34 cellular contexts compared by ENCODE assay signal in genomic region chr19:2735374-2735773, GRCh38. TPM values are rescaled to one million over a fixed set of nuclear protein-coding genes. Genes with fewer than 3 reads are reported as not detected.
"Had no signal": no experiment of that assay in that cellular context is flagged by ENCODE, and none has a peak within 500 bp of the region (broad histone marks: within the 10 kb centered on the region; RNA-seq: fewer than 3 reads in every experiment).

No MANE protein-coding gene starts in this region.

- H3K27ac ChIP-seq: ascending aorta, breast epithelium, cardiac muscle cell, coronary artery, esophagus muscularis mucosa, foreskin keratinocyte, gastrocnemius medialis, heart left ventricle had no signal

- ATAC-seq: activated CD4-positive, alpha-beta T cell treated with anti-CD3 and anti-CD28 coated beads for 36 hours; activated CD8-positive, alpha-beta T cell treated with anti-CD3 and anti-CD28 coated beads, Interleukin-2, amount 10 ng/mL, durations not matched to agents 7 days and 5 days; activated naive CD4-positive, alpha-beta T cell treated with anti-CD3 and anti-CD28 coated beads, Interleukin-2, amount 50 U/mL, for 72 hours; activated T-cell treated with anti-CD3 and anti-CD28 coated beads, Interleukin-2, amount 50 U/mL, for 72 hours; foreskin keratinocyte; gastrocnemius medialis; heart left ventricle had no signal

- H3K27me3 Mint-ChIP-seq: activated CD4-positive, alpha-beta T cell treated with anti-CD3 and anti-CD28 coated beads, Interleukin-2, amount 10 ng/mL, durations not matched to agents 24 days and 14 days; brain; dendritic cell treated with granulocyte-macrophage colony-stimulating factor and Interleukin-4, amounts not matched to agents 40 ng/mL and 50 ng/mL, for 4 days had no signal

- H3K9me3 ChIP-seq: ascending aorta, breast epithelium, esophagus muscularis mucosa, gastrocnemius medialis had no signal

- DNase-seq: activated CD4-positive, alpha-beta memory T cell treated with anti-CD3 and anti-CD28 coated beads for 36 hours; activated CD4-positive, alpha-beta T cell treated with anti-CD3 and anti-CD28 coated beads for 36 hours; activated CD4-positive, alpha-beta T cell treated with anti-CD3 and anti-CD28 coated beads, Interleukin-2, amount 10 ng/mL, durations not matched to agents 24 days and 14 days; activated CD4-positive, CD25-positive, alpha-beta regulatory T cell; activated CD4-positive, CD25-positive, alpha-beta regulatory T cell treated with anti-CD3 and anti-CD28 coated beads, Interleukin-2, amount 50 U/mL, for 72 hours; activated CD8-positive, alpha-beta memory T cell treated with anti-CD3 and anti-CD28 coated beads, Interleukin-2, amount 50 U/mL, for 48 hours; activated CD8-positive, alpha-beta T cell treated with anti-CD3 and anti-CD28 coated beads, Interleukin-2, amount 10 ng/mL, durations not matched to agents 7 days and 5 days; activated gamma-delta T cell; activated naive CD4-positive, alpha-beta T cell; activated naive CD4-positive, alpha-beta T cell treated with anti-CD3 and anti-CD28 coated beads, Interleukin-2, amount 10 ng/mL, durations not matched to agents 7 days and 5 days; activated naive CD8-positive, alpha-beta T cell treated with anti-CD3 and anti-CD28 coated beads, Interleukin-2, amount 10 ng/mL, durations not matched to agents 7 days and 5 days; activated T-cell treated with anti-CD3 and anti-CD28 coated beads for 4 hours; activated T-cell treated with anti-CD3 and anti-CD28 coated beads, Interleukin-2, amount 50 U/mL, for 24 hours; activated T-cell treated with anti-CD3 and anti-CD28 coated beads, Interleukin-2, amount 50 U/mL, for 72 hours; central memory CD4-positive, alpha-beta T cell; cerebellar nuclear complex; dorsolateral prefrontal cortex; effector memory CD4-positive, alpha-beta T cell; endodermal cell; erythroblast; foreskin keratinocyte; gastrocnemius medialis; glutamatergic neuron; heart left ventricle; T-helper 2 cell had no signal

- H3K4me3 ChIP-seq: ascending aorta, breast epithelium, cardiac muscle cell, coronary artery, dorsolateral prefrontal cortex, esophagus muscularis mucosa, gastrocnemius medialis, heart left ventricle had no signal

- H3K27me3 ChIP-seq: ascending aorta, breast epithelium, cardiac muscle cell, dorsolateral prefrontal cortex, esophagus muscularis mucosa, foreskin keratinocyte, gastrocnemius medialis, heart left ventricle had no signal

- H3K27ac Mint-ChIP-seq: activated CD4-positive, alpha-beta memory T cell treated with anti-CD3 and anti-CD28 coated beads for 36 hours; activated CD4-positive, alpha-beta T cell treated with anti-CD3 and anti-CD28 coated beads for 36 hours; activated CD4-positive, alpha-beta T cell treated with anti-CD3 and anti-CD28 coated beads, Interleukin-2, amount 10 ng/mL, durations not matched to agents 24 days and 14 days; activated CD8-positive, alpha-beta T cell treated with anti-CD3 and anti-CD28 coated beads, Interleukin-2, amount 10 ng/mL, durations not matched to agents 7 days and 5 days; activated naive CD4-positive, alpha-beta T cell treated with anti-CD3 and anti-CD28 coated beads, Interleukin-2, amount 10 ng/mL, durations not matched to agents 7 days and 5 days; activated naive CD4-positive, alpha-beta T cell treated with anti-CD3 and anti-CD28 coated beads, Interleukin-2, amount 50 U/mL, for 72 hours; activated naive CD8-positive, alpha-beta T cell treated with anti-CD3 and anti-CD28 coated beads, Interleukin-2, amount 10 ng/mL, durations not matched to agents 7 days and 5 days; activated T-cell treated with anti-CD3 and anti-CD28 coated beads, Interleukin-2, amount 50 U/mL, for 24 hours; activated T-cell treated with anti-CD3 and anti-CD28 coated beads, Interleukin-2, amount 50 U/mL, for 72 hours; dendritic cell treated with granulocyte-macrophage colony-stimulating factor and Interleukin-4, amounts not matched to agents 40 ng/mL and 50 ng/mL, for 4 days; endodermal cell had no signal

- H3K4me3 Mint-ChIP-seq: activated CD4-positive, alpha-beta memory T cell treated with anti-CD3 and anti-CD28 coated beads for 36 hours; activated CD4-positive, alpha-beta T cell treated with anti-CD3 and anti-CD28 coated beads for 36 hours; activated CD4-positive, alpha-beta T cell treated with anti-CD3 and anti-CD28 coated beads, Interleukin-2, amount 10 ng/mL, durations not matched to agents 24 days and 14 days; activated CD8-positive, alpha-beta T cell treated with anti-CD3 and anti-CD28 coated beads, Interleukin-2, amount 10 ng/mL, durations not matched to agents 7 days and 5 days; activated naive CD4-positive, alpha-beta T cell treated with anti-CD3 and anti-CD28 coated beads, Interleukin-2, amount 10 ng/mL, durations not matched to agents 7 days and 5 days; activated naive CD8-positive, alpha-beta T cell treated with anti-CD3 and anti-CD28 coated beads, Interleukin-2, amount 10 ng/mL, durations not matched to agents 7 days and 5 days; activated T-cell treated with anti-CD3 and anti-CD28 coated beads, Interleukin-2, amount 50 U/mL, for 24 hours; activated T-cell treated with anti-CD3 and anti-CD28 coated beads, Interleukin-2, amount 50 U/mL, for 72 hours; dendritic cell treated with granulocyte-macrophage colony-stimulating factor and Interleukin-4, amounts not matched to agents 40 ng/mL and 50 ng/mL, for 4 days; endodermal cell had no signal

- H3K36me3 ChIP-seq: breast epithelium had no signal

- H3K4me1 ChIP-seq: foreskin keratinocyte had no signal

- H3K9me3 Mint-ChIP-seq: activated CD4-positive, alpha-beta memory T cell treated with anti-CD3 and anti-CD28 coated beads for 36 hours; activated CD4-positive, alpha-beta T cell treated with anti-CD3 and anti-CD28 coated beads, Interleukin-2, amount 10 ng/mL, durations not matched to agents 24 days and 14 days; activated naive CD4-positive, alpha-beta T cell treated with anti-CD3 and anti-CD28 coated beads, Interleukin-2, amount 10 ng/mL, durations not matched to agents 7 days and 5 days; activated naive CD4-positive, alpha-beta T cell treated with anti-CD3 and anti-CD28 coated beads, Interleukin-2, amount 50 U/mL, for 72 hours; activated naive CD8-positive, alpha-beta T cell treated with anti-CD3 and anti-CD28 coated beads, Interleukin-2, amount 10 ng/mL, durations not matched to agents 7 days and 5 days; activated T-cell treated with anti-CD3 and anti-CD28 coated beads, Interleukin-2, amount 50 U/mL, for 24 hours; activated T-cell treated with anti-CD3 and anti-CD28 coated beads, Interleukin-2, amount 50 U/mL, for 72 hours; dendritic cell treated with granulocyte-macrophage colony-stimulating factor and Interleukin-4, amounts not matched to agents 40 ng/mL and 50 ng/mL, for 4 days had no signal

RNA-seq across cellular contexts. Expression of gene DIRAS1, which starts 14.2 kb away (rescaled TPM):
- total RNA-seq: activated CD8-positive, alpha-beta T cell treated with anti-CD3 and anti-CD28 coated beads, Interleukin-2, amount 10 ng/mL, durations not matched to agents 7 days and 5 days; activated naive CD8-positive, alpha-beta T cell treated with anti-CD3 and anti-CD28 coated beads, Interleukin-2, amount 10 ng/mL, durations not matched to agents 7 days and 5 days; ascending aorta; T-helper 1 cell treated with Interleukin-12 subunit alpha and Interleukin-12 subunit beta and Interleukin-4 antibody, amounts not matched to agents 30 ng/mL and 1 ng/mL, for 36 hours had no signal
